Comparison of ENCODE assay signal across 16 cellular contexts in genomic region chr2:174184915-174185314, GRCh38.
A peak's percentile ranks its signal among the peaks of the same experiment; 100 is the strongest.
DNase-seq lines count a peak whose midpoint lies in the region; ATAC-seq, FAIRE-seq and TF ChIP-seq lines count a peak whose summit lies in the region.
"Had no signal": no experiment of that assay in that cellular context is flagged by ENCODE, and none has a peak within 500 bp of the region (broad histone marks: within the 10 kb centered on the region; RNA-seq: fewer than 3 reads in every experiment).

No MANE protein-coding gene starts in this region.

- no peak overlapping the region for H2AFZ ChIP-seq in GM12878 (ENCODE audit: control insufficient read depth, low read depth, low read length)
- H2AFZ ChIP-seq: GM23338 had no signal

- intact Hi-C loops in GM12878 (cut with micrococcal nuclease; ENCODE audit: unreplicated experiment), result no loop called here

- H3K9me3 ChIP-seq in GM12878 (replicated peaks; ENCODE audit: control insufficient read depth, insufficient read depth, low read length) (no peaks in the 10 kb centered on the region), suprapubic skin (no peaks in the 10 kb centered on the region)
- H3K9me3 ChIP-seq: Caco-2 had no signal

- H3K27me3 ChIP-seq in GM12878 (replicated peaks in 1 of 2; ENCODE audit: control insufficient read depth in 2 of 2, insufficient read depth in 2 of 2, low read length in 1 of 2) (no peaks in the 10 kb centered on the region), suprapubic skin (no peaks in the 10 kb centered on the region)

- DNase-seq in GM12892 (ENCODE audit: insufficient read length) (no peak), GM12878 (ENCODE audit: low read depth, low spot score) (no peak), suprapubic skin (ENCODE audit: low spot score in 2 of 2) (no peak), NOMO-1 (lab: John Stamatoyannopoulos, UW; ENCODE audit: unreplicated experiment in 2 of 2) (no peak)
- DNase-seq: AML-193; Caco-2; CD4-positive, alpha-beta T cell; HCEC 1CT; KBM-7 had no signal

- CTCF ChIA-PET in GM12878 (lab: Yijun Ruan, JAX), result no interaction called here

- H3K79me2 ChIP-seq in GM12878 (ENCODE audit: control insufficient read depth, insufficient read depth, low read length), result peaks cover 7% of the 10 kb centered on the region

- TF ChIP-seq CTCF in GM12878 (IDR thresholded peaks at IDR 0.05 in 2 of 3, conservative IDR thresholded peaks at IDR 0.05 in 1 of 3; ENCODE audit: control insufficient read depth in 2 of 3, extremely low read depth in 1 of 3, insufficient read depth in 1 of 3, low read depth in 3 of 3, low read length in 3 of 3) (no peak), suprapubic skin (IDR thresholded peaks at IDR 0.05) (no peak)

- no peaks in the 10 kb centered on the region for H4K20me1 ChIP-seq in GM12878 (ENCODE audit: control insufficient read depth, insufficient read depth)

- H3K27ac ChIP-seq in GM12878 (ENCODE audit: control insufficient read depth, insufficient read depth) (peak overlapping the region; percentile 13; the same call in 1 of the 2 replicates), suprapubic skin (no peak overlapping the region)
- H3K27ac ChIP-seq: C4-2B had no signal

- no peak for TF ChIP-seq EP300 in GM12878 (IDR thresholded peaks at IDR 0.05; ENCODE audit: borderline replicate concordance in 1 of 2, control insufficient read depth in 1 of 2, low read depth in 2 of 2, low read length in 2 of 2)
- no peak for TF ChIP-seq EP300 in suprapubic skin (IDR thresholded peaks at IDR 0.05)

- no peak overlapping the region for H3K9ac ChIP-seq in GM12878 (ENCODE audit: control insufficient read depth, insufficient read depth, low read length)

- FAIRE-seq in GM12892 (lab: Jason Lieb, UNC), result peak; percentile 14
- no peak for FAIRE-seq in GM12878 (lab: Jason Lieb, UNC)
- FAIRE-seq: A204.1, G401.6, HepG2 had no signal

- H3K4me3 ChIP-seq in GM12878 (no peak overlapping the region), suprapubic skin (no peak overlapping the region)
- H3K4me3 ChIP-seq: GM23338 had no signal

- SMC1A ChIA-PET in GM12878 (lab: Charles Lee; ENCODE audit: uncharacterized antibody, unreplicated experiment), result interaction anchor here (1.7 kb wide), 1 partner anchor 8 kb away, joined by 4 read pairs; no protein-coding TSS in a partner anchor

- POLR2A ChIA-PET in GM12878 (lab: Charles Lee), result no interaction called here

- BruUV-seq in GM12878 (replicated peaks; lab: Mats Ljungman, UMichigan), result no TSS peak

- TF ChIP-seq RAD21 in GM12878 (IDR thresholded peaks at IDR 0.05; ENCODE audit: insufficient read depth, low read depth, low read length), result no peak

- in situ Hi-C loops in GM12878 (cut with MboI), result no loop called here

- RAD21 ChIA-PET in GM12878 (lab: Charles Lee; ENCODE audit: unreplicated experiment), result no interaction called here

- peaks cover 8% of the 10 kb centered on the region; the same call in 1 of the 2 replicates for H3K4me1 ChIP-seq in GM12878 (ENCODE audit: control insufficient read depth, insufficient read depth, low read length)
- peaks cover 7% of the 10 kb centered on the region for H3K4me1 ChIP-seq in suprapubic skin

- TF ChIP-seq POLR2A in GM12892 (IDR thresholded peaks at IDR 0.05; ENCODE audit: low read depth, low read length) (no peak), GM12878 (IDR thresholded peaks at IDR 0.05; ENCODE audit: low read depth, low read length) (no peak), suprapubic skin (IDR thresholded peaks at IDR 0.05) (no peak)

- ATAC-seq in HG02623 (IDR thresholded peaks at IDR 0.05; ENCODE audit: unreplicated experiment) (peak; percentile 53), GM12878 (peak; percentile 84), HG02678 (IDR thresholded peaks at IDR 0.05; ENCODE audit: unreplicated experiment) (no peak)
- ATAC-seq: GM23338, HepG2 had no signal

- 5% methylated on average over 1 of the region's 1 CpG for WGBS in GM12878 (ENCODE audit: insufficient coverage, insufficient replicate concordance, low lambda C conversion rate, missing lambda C conversion rate)
- 63% methylated on average over 1 of the region's 1 CpG for WGBS in suprapubic skin

- H3K36me3 ChIP-seq in GM12878 (ENCODE audit: control insufficient read depth in 2 of 2, insufficient read depth in 2 of 2, low read length in 1 of 2), result peaks cover 0 to 2% of the 10 kb centered on the region in 2 experiments; a peak in 2 of 4 replicates
- H3K36me3 ChIP-seq in suprapubic skin, result no peaks in the 10 kb centered on the region

- peak overlapping the region; percentile 40; the same call in 1 of the 2 replicates for H3K4me2 ChIP-seq in GM12878 (ENCODE audit: control insufficient read depth, insufficient read depth)
- H3K4me2 ChIP-seq: GM23338 had no signal

TF ChIP-seq in GM12878, 131 proteins besides CTCF, POLR2A, EP300 and RAD21:
- TF ChIP-seq ZNF24 (IDR thresholded peaks at IDR 0.05), result 0 out of 2 replicates have a peak, but pooled peaks have one; percentile 12
- TF ChIP-seq MEF2B (IDR thresholded peaks at IDR 0.05; ENCODE audit: partially characterized antibody, poor library complexity, severe bottlenecking), result no peak
